ENCODE assay signal across 8 cellular contexts in genomic region chr11:62889484-62890437, GRCh38. TPM values are rescaled to one million over a fixed set of nuclear protein-coding genes. Genes with fewer than 3 reads are reported as not detected.
A peak's percentile ranks its signal among the peaks of the same experiment; 100 is the strongest.
DNase-seq lines count a peak whose midpoint lies in the region; ATAC-seq, FAIRE-seq and TF ChIP-seq lines count a peak whose summit lies in the region.

No MANE protein-coding gene starts in this region.

- no peaks in the 10 kb centered on the region for H3K9me3 ChIP-seq in IMR-90 (ENCODE audit: control insufficient read depth, insufficient read depth, low read length)
- no peaks in the 10 kb centered on the region for H3K9me3 ChIP-seq in astrocyte (ENCODE audit: insufficient read depth, low read depth, low read length)

- H3K4ac ChIP-seq in IMR-90 (ENCODE audit: low read depth, low read length) (no peak overlapping the region), mesendoderm (ENCODE audit: low read depth, low read length) (no peak overlapping the region)

- H2AFZ ChIP-seq in IMR-90 (replicated peaks; ENCODE audit: low read length, poor library complexity) (peak overlapping the region; percentile 26), astrocyte (ENCODE audit: low read depth, low read length) (no peak overlapping the region)

- H2AK5ac ChIP-seq in IMR-90 (ENCODE audit: low read depth, low read length) (0 out of 2 replicates have a peak overlapping the region, but pooled peaks have one; percentile 18), mesendoderm (ENCODE audit: low read length) (no peak overlapping the region)

- H3K36me3 ChIP-seq in IMR-90 (ENCODE audit: control insufficient read depth, insufficient read depth, low read length): peaks cover 49% of the 10 kb centered on the region
- H3K36me3 ChIP-seq in astrocyte (ENCODE audit: insufficient read depth, low read length): peaks cover 48% of the 10 kb centered on the region
- peaks cover 28% of the 10 kb centered on the region for H3K36me3 ChIP-seq in mesendoderm (ENCODE audit: control insufficient read depth, insufficient read depth, low read length)

- H2BK15ac ChIP-seq in IMR-90 (ENCODE audit: low read depth, low read length): no peak overlapping the region
- H2BK15ac ChIP-seq in mesendoderm (replicated peaks; ENCODE audit: low read depth): no peak overlapping the region

- peak overlapping the region; percentile 19 for H3K27ac Mint-ChIP-seq in astrocyte (ENCODE audit: unreplicated experiment)

- no peak for TF ChIP-seq CTCF in IMR-90 (conservative IDR thresholded peaks at IDR 0.05; ENCODE audit: low read depth, low read length)
- no peak for TF ChIP-seq CTCF in astrocyte (IDR thresholded peaks at IDR 0.05; ENCODE audit: insufficient read depth, low read depth, low read length)

- peak; percentile 46; the same call in 1 of the 2 replicates for TF ChIP-seq POLR2A in IMR-90 (IDR thresholded peaks at IDR 0.05; ENCODE audit: low read depth, low read length)

- no peak overlapping the region for H3K14ac ChIP-seq in IMR-90 (replicated peaks; ENCODE audit: low read depth, low read length)

- H2BK5ac ChIP-seq in IMR-90 (ENCODE audit: low read depth, low read length, poor library complexity, severe bottlenecking) (no peak overlapping the region), mesendoderm (ENCODE audit: low read length) (no peak overlapping the region)

- no peak overlapping the region for H2BK20ac ChIP-seq in IMR-90 (ENCODE audit: low read depth, low read length)

- H4K20me1 ChIP-seq in IMR-90 (ENCODE audit: insufficient read depth, low read length) (peaks cover 55% of the 10 kb centered on the region), astrocyte (ENCODE audit: insufficient read depth, low read length) (peaks cover 54% of the 10 kb centered on the region)

- no peak for FAIRE-seq in astrocyte (lab: Jason Lieb, UNC)

- peaks cover 14% of the 10 kb centered on the region; the same call in 1 of the 2 replicates for H3K4me1 ChIP-seq in IMR-90 (ENCODE audit: control insufficient read depth, insufficient read depth, low read length)
- H3K4me1 ChIP-seq in astrocyte (ENCODE audit: insufficient read depth, low read length): no peaks in the 10 kb centered on the region
- H3K4me1 ChIP-seq in mesendoderm (ENCODE audit: control insufficient read depth, low read depth, low read length): no peaks in the 10 kb centered on the region

- H3K18ac ChIP-seq in IMR-90 (ENCODE audit: low read depth, low read length): no peak overlapping the region
- no peak overlapping the region for H3K18ac ChIP-seq in mesendoderm (ENCODE audit: low read length)

- H3K27me3 ChIP-seq in IMR-90 (ENCODE audit: control insufficient read depth, insufficient read depth, low read length): no peaks in the 10 kb centered on the region; the same call in 1 of the 2 replicates
- H3K27me3 ChIP-seq in astrocyte (ENCODE audit: insufficient read depth, low read length): no peaks in the 10 kb centered on the region
- no peaks in the 10 kb centered on the region for H3K27me3 ChIP-seq in mesendoderm (ENCODE audit: insufficient read depth, low read length, poor library complexity)

- BruUV-seq in IMR-90 (replicated peaks; lab: Mats Ljungman, UMichigan): no TSS peak

- H3K23ac ChIP-seq in IMR-90 (ENCODE audit: low read depth, low read length) (no peak overlapping the region), mesendoderm (ENCODE audit: low read length) (no peak overlapping the region)

- H4K8ac ChIP-seq in IMR-90 (ENCODE audit: low read depth in 2 of 2, low read length in 2 of 2) (no peak overlapping the region), mesendoderm (ENCODE audit: low read depth, low read length) (no peak overlapping the region)

- peak; percentile 70 for DNase-seq in DMS53 (lab: John Stamatoyannopoulos, UW)
- peak; percentile 23 for DNase-seq in IMR-90
- no peak for DNase-seq in astrocyte (ENCODE audit: low read depth)
- DNase-seq in mesendoderm: peak; percentile 69
- DNase-seq in amniotic stem cell (lab: John Stamatoyannopoulos, UW): no peak
- no peak for DNase-seq in stimulated activated CD4-positive, alpha-beta T cell treated with anti-CD3 and anti-CD28 coated beads, Interleukin-12 subunit alpha, Interleukin-12 subunit beta, amount 100 ng/mL, for 4 hours
- DNase-seq in dedifferentiated amniotic fluid mesenchymal stem cell (ENCODE audit: extremely low spot score): no peak

- H3K36me3 Mint-ChIP-seq in astrocyte (ENCODE audit: low read depth, unreplicated experiment): peaks cover 22% of the 10 kb centered on the region

- H3K56ac ChIP-seq in IMR-90 (ENCODE audit: extremely low read depth, insufficient read depth, low read length) (no peak overlapping the region), mesendoderm (ENCODE audit: low read length) (no peak overlapping the region)

- H4K91ac ChIP-seq in IMR-90 (ENCODE audit: insufficient read depth, low read depth, low read length): no peak overlapping the region

- intact Hi-C loops in IMR-90 (cut with micrococcal nuclease): no loop called here

- H2BK120ac ChIP-seq in IMR-90 (ENCODE audit: low read depth, low read length) (no peak overlapping the region), mesendoderm (ENCODE audit: low read depth, low read length) (no peak overlapping the region)

- in situ Hi-C loops in IMR-90 (cut with MboI; ENCODE audit: low sequenced_read_pairs): loop anchor here (25.0 kb wide), 1 partner anchor 773 kb away; the partner anchor contains the start of gene ATL3

- H3K4me3 ChIP-seq in IMR-90 (ENCODE audit: insufficient read depth, low read depth, low read length): no peak overlapping the region
- H3K4me3 ChIP-seq in astrocyte (ENCODE audit: insufficient read depth, low read depth, low read length): no peak overlapping the region
- no peak overlapping the region for H3K4me3 ChIP-seq in mesendoderm (ENCODE audit: low read length)

- ATAC-seq in IMR-90 (ENCODE audit: low read depth) (peak; percentile 44), GM21423 (IDR thresholded peaks at IDR 0.05; ENCODE audit: unreplicated experiment) (no peak)

- no peak overlapping the region for H3K27ac ChIP-seq in IMR-90 (ENCODE audit: insufficient read depth, low read length)
- H3K27ac ChIP-seq in astrocyte (ENCODE audit: low read depth, low read length): no peak overlapping the region
- no peak overlapping the region for H3K27ac ChIP-seq in mesendoderm (ENCODE audit: low read depth, low read length)

- H3K4me1 Mint-ChIP-seq in astrocyte (ENCODE audit: low read depth, unreplicated experiment): peaks cover 22% of the 10 kb centered on the region

- POLR2A ChIA-PET in IMR-90 (lab: Charles Lee; ENCODE audit: unreplicated experiment): interaction anchor here (0.6 to 1.4 kb wide), 3 partner anchors 8 to 507 kb away, joined by 3 to 8 read pairs (median 5); partner anchors contain the start of gene SLC3A2

- peak overlapping the region; percentile 70 for H3K4me3 Mint-ChIP-seq in astrocyte (ENCODE audit: unreplicated experiment)

- 42% methylated on average over 4 of the region's 11 CpGs; no CpG with 5 or more reads in 1 of the 2 experiments for WGBS in IMR-90 (ENCODE audit: extremely low coverage in 2 of 2, insufficient read length in 1 of 2), 2 experiments
- WGBS in mesendoderm (ENCODE audit: extremely low coverage, insufficient coverage, low lambda C conversion rate): no CpG with 5 or more reads among the region's 11 CpGs

- H3K9me1 ChIP-seq in IMR-90 (ENCODE audit: insufficient read depth, low read length): peaks cover 18% of the 10 kb centered on the region; the same call in 1 of the 2 replicates

- TF ChIP-seq RAD21 in IMR-90 (IDR thresholded peaks at IDR 0.05; ENCODE audit: low read length): no peak

- dilution Hi-C loops in IMR-90 (cut with HindIII; ENCODE audit: low sequenced_read_pairs, unreplicated experiment): no loop called here

- peaks cover 2% of the 10 kb centered on the region for H3K9me3 Mint-ChIP-seq in astrocyte (ENCODE audit: unreplicated experiment)

- peaks cover 2% of the 10 kb centered on the region for H3K27me3 Mint-ChIP-seq in astrocyte (ENCODE audit: low read depth, unreplicated experiment)

- no peak overlapping the region for H2AK9ac ChIP-seq in IMR-90 (replicated peaks; ENCODE audit: low read depth, low read length, poor library complexity)

- H3K79me2 ChIP-seq in astrocyte (ENCODE audit: insufficient read depth, low read length) (peaks cover 25% of the 10 kb centered on the region), mesendoderm (ENCODE audit: control insufficient read depth, insufficient read depth, low read length) (peaks cover 16% of the 10 kb centered on the region)

- H3K79me1 ChIP-seq in IMR-90 (ENCODE audit: low read depth in 1 of 2, low read length in 2 of 2): peaks cover 17 to 46% of the 10 kb centered on the region in 2 experiments; a peak in 3 of 4 replicates
- H3K79me1 ChIP-seq in mesendoderm (ENCODE audit: low read length): peaks cover 12% of the 10 kb centered on the region

- H3K9ac ChIP-seq in IMR-90 (ENCODE audit: low read depth, low read length): no peak overlapping the region
- no peak overlapping the region for H3K9ac ChIP-seq in astrocyte (ENCODE audit: low read length)
- H3K9ac ChIP-seq in mesendoderm (ENCODE audit: low read length): no peak overlapping the region

- CTCF ChIA-PET in IMR-90 (lab: Yijun Ruan, JAX): no interaction called here

- no peak overlapping the region for H3K4me2 ChIP-seq in IMR-90 (ENCODE audit: low read depth, low read length)
- H3K4me2 ChIP-seq in astrocyte (ENCODE audit: low read length): no peak overlapping the region
- H3K4me2 ChIP-seq in mesendoderm (ENCODE audit: low read length): no peak overlapping the region

- no peak overlapping the region for H4K5ac ChIP-seq in IMR-90 (ENCODE audit: low read depth, low read length)
- no peak overlapping the region for H4K5ac ChIP-seq in mesendoderm (ENCODE audit: low read length)

RNA-seq across cellular contexts. Expression of gene SLC3A2, which starts 9.1 kb away (rescaled TPM):
- total RNA-seq in IMR-90 (2012; rRNA removed) (114 and 140 TPM in 2 replicates), astrocyte (588 and 592 TPM in 2 replicates)
- polyA plus RNA-seq in IMR-90 (2012; rRNA removed): 239 TPM in 2 replicates
- 251 and 299 TPM in 2 replicates for polyA plus RNA-seq in IMR-90 (2012; cell fraction: cytosol; rRNA removed)
- 340 and 413 TPM in 2 replicates for polyA plus RNA-seq in IMR-90 (2012; cell fraction: nucleus; rRNA removed; ENCODE audit: low replicate concordance)
- polyA plus RNA-seq in mesendoderm (2013, experiment 1 of 2): 325 TPM
- polyA plus RNA-seq in mesendoderm (2013, experiment 2 of 2): 333 TPM

RNA-seq across cellular contexts. Expression of gene CHRM1, which starts 31.4 kb away (rescaled TPM):
- total RNA-seq in IMR-90 (2012; rRNA removed) (not detected in 2 replicates), astrocyte (not detected in 2 replicates)
- polyA plus RNA-seq in IMR-90 (2012; rRNA removed): not detected in 2 replicates
- polyA plus RNA-seq in IMR-90 (2012; cell fraction: cytosol; rRNA removed): not detected in 2 replicates
- polyA plus RNA-seq in IMR-90 (2012; cell fraction: nucleus; rRNA removed; ENCODE audit: low replicate concordance): not detected in 2 replicates
- not detected for polyA plus RNA-seq in mesendoderm (2013, experiment 1 of 2)
- polyA plus RNA-seq in mesendoderm (2013, experiment 2 of 2): 0.01 TPM

RNA-seq across cellular contexts. Expression of gene WDR74, which starts 50.4 kb away (rescaled TPM):
- total RNA-seq in IMR-90 (2012; rRNA removed) (40.8 and 44.3 TPM in 2 replicates), astrocyte (46.8 and 53.5 TPM in 2 replicates)
- polyA plus RNA-seq in IMR-90 (2012; rRNA removed): 38.4 and 41.9 TPM in 2 replicates
- polyA plus RNA-seq in IMR-90 (2012; cell fraction: cytosol; rRNA removed): 31.9 and 59.9 TPM in 2 replicates
- polyA plus RNA-seq in IMR-90 (2012; cell fraction: nucleus; rRNA removed; ENCODE audit: low replicate concordance): 66.2 and 131 TPM in 2 replicates
- 71.5 TPM for polyA plus RNA-seq in mesendoderm (2013, experiment 1 of 2)
- polyA plus RNA-seq in mesendoderm (2013, experiment 2 of 2): 71.4 TPM

RNA-seq across cellular contexts. Expression of gene TEX54, which starts 57.1 kb away (rescaled TPM):
- not detected in 2 replicates for total RNA-seq in IMR-90 (2012; rRNA removed)
- not detected in 2 replicates for polyA plus RNA-seq in IMR-90 (2012; rRNA removed)
- polyA plus RNA-seq in IMR-90 (2012; cell fraction: cytosol; rRNA removed): not detected in 2 replicates
- polyA plus RNA-seq in IMR-90 (2012; cell fraction: nucleus; rRNA removed; ENCODE audit: low replicate concordance): not detected in 2 replicates
- total RNA-seq in astrocyte: not detected in 2 replicates
- not detected for polyA plus RNA-seq in mesendoderm (2013, experiment 1 of 2)
- not detected for polyA plus RNA-seq in mesendoderm (2013, experiment 2 of 2)

RNA-seq across cellular contexts. Expression of gene STX5, which starts 57.9 kb away (rescaled TPM):
- total RNA-seq in IMR-90 (2012; rRNA removed) (48.6 and 49.5 TPM in 2 replicates), astrocyte (44.2 and 45.7 TPM in 2 replicates)
- polyA plus RNA-seq in IMR-90 (2012; rRNA removed): 43.1 and 43.5 TPM in 2 replicates
- 24.5 and 39.6 TPM in 2 replicates for polyA plus RNA-seq in IMR-90 (2012; cell fraction: cytosol; rRNA removed)
- polyA plus RNA-seq in IMR-90 (2012; cell fraction: nucleus; rRNA removed; ENCODE audit: low replicate concordance): 35.4 and 47.9 TPM in 2 replicates
- polyA plus RNA-seq in mesendoderm (2013, experiment 1 of 2): 20.0 TPM
- polyA plus RNA-seq in mesendoderm (2013, experiment 2 of 2): 19.2 TPM

Comparison
In these comparisons a context has a peak if more than half of its experiments do, and no peak if none do; other contexts are left out.
1. DNase-seq: peak in DMS53 (single experiment), IMR-90 (single experiment) and mesendoderm (single experiment); none in astrocyte (single experiment), amniotic stem cell (single experiment), stimulated activated CD4-positive, alpha-beta T cell treated with anti-CD3 and anti-CD28 coated beads, Interleukin-12 subunit alpha, Interleukin-12 subunit beta, amount 100 ng/mL, for 4 hours (single experiment) and dedifferentiated amniotic fluid mesenchymal stem cell (single experiment).